28 cellular contexts compared by ENCODE assay signal in genomic region chr16:9058211-9058610, GRCh38.
"Had no signal": no experiment of that assay in that cellular context is flagged by ENCODE, and none has a peak within 500 bp of the region (broad histone marks: within the 10 kb centered on the region; RNA-seq: fewer than 3 reads in every experiment).

No MANE protein-coding gene starts in this region.

- FAIRE-seq: colon, endometrium, islet of Langerhans, keratinocyte had no signal

- H3K27me3 Mint-ChIP-seq: dendritic cell treated with granulocyte-macrophage colony-stimulating factor and Interleukin-4, amounts not matched to agents 40 ng/mL and 50 ng/mL, for 4 days had no signal

- H3K36me3 Mint-ChIP-seq: mesothelial cell of epicardium, naive B cell had no signal

- H3K27ac Mint-ChIP-seq: dendritic cell treated with granulocyte-macrophage colony-stimulating factor and Interleukin-4, amounts not matched to agents 40 ng/mL and 50 ng/mL, for 4 days; endodermal cell; mesothelial cell of epicardium had no signal

- H3K4me1 Mint-ChIP-seq: endodermal cell had no signal

- H3K9me3 ChIP-seq: esophagus squamous epithelium, gastrocnemius medialis, heart right ventricle, left lung, lower lobe of right lung, mucosa of descending colon had no signal

- H3K27ac ChIP-seq: epithelial cell of prostate, esophagus squamous epithelium, gastrocnemius medialis, heart right ventricle, left lung, lower lobe of right lung had no signal

- DNase-seq: cortex of kidney; effector CD8-positive, alpha-beta T cell; effector memory CD8-positive, alpha-beta T cell; endodermal cell; erythroblast; esophagus squamous epithelium; foreskin fibroblast; foreskin melanocyte; gastrocnemius medialis; glutamatergic neuron; head of caudate nucleus; heart right ventricle; hippocampal formation; left cardiac atrium; left lung; left ventricle myocardium superior; lower lobe of right lung; mesenchymal stem cell; mucosa of descending colon; naive B cell had no signal

- H3K9me3 Mint-ChIP-seq: dendritic cell treated with granulocyte-macrophage colony-stimulating factor and Interleukin-4, amounts not matched to agents 40 ng/mL and 50 ng/mL, for 4 days; effector memory CD8-positive, alpha-beta T cell; endodermal cell; mesothelial cell of epicardium; naive B cell had no signal

- H3K27me3 ChIP-seq: esophagus squamous epithelium, gastrocnemius medialis had no signal

- H3K4me3 ChIP-seq: esophagus squamous epithelium, gastrocnemius medialis, heart right ventricle, left lung, lower lobe of right lung, mucosa of descending colon had no signal

- H3K36me3 ChIP-seq: esophagus squamous epithelium, gastrocnemius medialis, heart right ventricle, left lung, lower lobe of right lung had no signal

- H3K4me3 Mint-ChIP-seq: dendritic cell treated with granulocyte-macrophage colony-stimulating factor and Interleukin-4, amounts not matched to agents 40 ng/mL and 50 ng/mL, for 4 days; effector memory CD8-positive, alpha-beta T cell; endodermal cell; mesothelial cell of epicardium; naive B cell had no signal

- ATAC-seq: effector memory CD8-positive, alpha-beta T cell; esophagus mucosa; gastrocnemius medialis; heart right ventricle; left cardiac atrium; left lung; left ventricle myocardium superior; lower lobe of right lung; mucosa of descending colon had no signal
